20 cellular contexts compared by ENCODE assay signal in the genomic region with DNA sequence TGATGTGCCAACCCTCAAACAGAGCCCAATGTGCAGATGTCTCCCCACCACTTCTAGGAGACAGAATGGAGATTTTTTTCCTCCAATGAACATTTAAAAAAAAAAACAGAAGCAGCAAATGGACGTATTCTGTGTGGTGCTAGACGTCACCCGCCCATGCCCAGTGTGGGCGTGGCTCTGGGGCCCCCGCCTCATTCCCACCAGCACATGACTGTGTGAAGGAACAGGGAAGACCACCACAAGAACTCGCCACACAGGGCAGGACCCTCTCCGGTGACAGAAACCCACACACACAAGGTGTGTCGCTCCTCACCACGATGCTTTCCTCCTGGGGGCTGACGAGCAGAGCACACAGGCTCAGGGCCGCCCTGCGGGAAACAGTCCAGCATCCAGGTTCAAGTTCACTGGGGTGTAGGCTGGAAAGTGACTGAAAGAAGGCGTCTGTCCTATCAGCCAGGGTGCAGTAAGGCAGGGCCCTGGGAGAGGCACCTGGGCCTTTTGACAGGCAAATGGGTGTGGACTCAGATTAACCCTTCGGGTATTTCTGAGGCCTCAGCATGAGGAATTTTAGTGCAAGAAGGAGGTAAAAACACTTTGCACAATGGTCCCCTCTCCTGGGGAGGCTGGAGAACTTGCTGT. TPM values are rescaled to one million over a fixed set of nuclear protein-coding genes. Genes with fewer than 3 reads are reported as not detected.
A peak's percentile ranks its signal among the peaks of the same experiment; 100 is the strongest.
DNase-seq lines count a peak whose midpoint lies in the region; ATAC-seq, FAIRE-seq and TF ChIP-seq lines count a peak whose summit lies in the region.
"Had no signal": no experiment of that assay in that cellular context is flagged by ENCODE, and none has a peak within 500 bp of the region (broad histone marks: within the 10 kb centered on the region; RNA-seq: fewer than 3 reads in every experiment).

No MANE protein-coding gene starts in this region.

- POLR2A ChIA-PET in activated CD4-positive, alpha-beta T cell treated with anti-CD3 and anti-CD28 coated beads, Interleukin-2, amount 10 ng/mL, durations not matched to agents 7 days and 5 days (lab: Charles Lee), result no interaction called here

- no peaks in the 10 kb centered on the region for H3K9me3 Mint-ChIP-seq in activated CD4-positive, alpha-beta T cell treated with anti-CD3 and anti-CD28 coated beads, Interleukin-2, amount 10 ng/mL, durations not matched to agents 7 days and 5 days
- H3K9me3 Mint-ChIP-seq in activated CD4-positive, alpha-beta T cell treated with anti-CD3 and anti-CD28 coated beads, Interleukin-2, amount 10 ng/mL, durations not matched to agents 24 days and 14 days, result no peaks in the 10 kb centered on the region

- TF ChIP-seq CTCF in colonic mucosa (IDR thresholded peaks at IDR 0.05), result no peak

- intact Hi-C loops in activated CD4-positive, alpha-beta T cell treated with anti-CD3 and anti-CD28 coated beads, Interleukin-2, amount 10 ng/mL, durations not matched to agents 24 days and 14 days (cut with micrococcal nuclease), result no loop called here
- intact Hi-C loops in colonic mucosa (cut with DNase I) (no loop called here), aorta (cut with DNase I) (no loop called here)

- peaks cover 34% of the 10 kb centered on the region for H3K4me1 Mint-ChIP-seq in activated CD4-positive, alpha-beta T cell treated with anti-CD3 and anti-CD28 coated beads, Interleukin-2, amount 10 ng/mL, durations not matched to agents 7 days and 5 days
- peaks cover 3% of the 10 kb centered on the region for H3K4me1 Mint-ChIP-seq in activated CD4-positive, alpha-beta T cell treated with anti-CD3 and anti-CD28 coated beads, Interleukin-2, amount 10 ng/mL, durations not matched to agents 24 days and 14 days

- H3K9me3 ChIP-seq in KOPT-K1 (ENCODE audit: insufficient read depth, low read length, poor library complexity, severe bottlenecking), result no peaks in the 10 kb centered on the region
- H3K9me3 ChIP-seq in colonic mucosa, result no peaks in the 10 kb centered on the region
- H3K9me3 ChIP-seq in small intestine (ENCODE audit: control insufficient read depth, low read depth), result no peaks in the 10 kb centered on the region
- no peaks in the 10 kb centered on the region for H3K9me3 ChIP-seq in aorta (ENCODE audit: control insufficient read depth, low read length)
- H3K9me3 ChIP-seq: MG63 had no signal

- ATAC-seq in aorta (ENCODE audit: low FRiP score), result no peak
- ATAC-seq: PC-3 had no signal

- no peaks in the 10 kb centered on the region for H3K27me3 Mint-ChIP-seq in activated CD4-positive, alpha-beta T cell treated with anti-CD3 and anti-CD28 coated beads, Interleukin-2, amount 10 ng/mL, durations not matched to agents 7 days and 5 days
- H3K27me3 Mint-ChIP-seq in activated CD4-positive, alpha-beta T cell treated with anti-CD3 and anti-CD28 coated beads, Interleukin-2, amount 10 ng/mL, durations not matched to agents 24 days and 14 days, result no peaks in the 10 kb centered on the region

- CTCF ChIA-PET in activated CD4-positive, alpha-beta T cell treated with anti-CD3 and anti-CD28 coated beads, Interleukin-2, amount 10 ng/mL, durations not matched to agents 7 days and 5 days (lab: Charles Lee), result no interaction called here

- no peaks in the 10 kb centered on the region for H3K4me1 ChIP-seq in colonic mucosa
- no peaks in the 10 kb centered on the region for H3K4me1 ChIP-seq in small intestine (ENCODE audit: control insufficient read depth in 2 of 2, insufficient read depth in 1 of 2, low read depth in 1 of 2, low read length in 1 of 2)
- H3K4me1 ChIP-seq in aorta (ENCODE audit: control insufficient read depth in 1 of 2, insufficient read depth in 2 of 2, low read length in 2 of 2), result no peaks in the 10 kb centered on the region

- no peak for FAIRE-seq in small intestine (lab: Jason Lieb, UNC)
- FAIRE-seq: H54 had no signal

- no peak for DNase-seq in activated CD4-positive, alpha-beta T cell treated with anti-CD3 and anti-CD28 coated beads, Interleukin-2, amount 10 ng/mL, durations not matched to agents 7 days and 5 days
- DNase-seq in activated CD4-positive, alpha-beta T cell treated with anti-CD3 and anti-CD28 coated beads, Interleukin-2, amount 10 ng/mL, durations not matched to agents 24 days and 14 days, result no peak
- peak; percentile 27 for DNase-seq in colonic mucosa
- DNase-seq in small intestine, result peak; percentile 52
- no peak for DNase-seq in NCI-H345 (lab: John Stamatoyannopoulos, UW)
- DNase-seq in germinal center (ENCODE audit: low spot score), result no peak
- no peak for DNase-seq in aorta
- DNase-seq: 8988T; MG63; NCI-H1092 treated with DMSO at 0.1 percent for 48 hours; NCI-H1694; NCI-H2107; NCI-H226; NCI-H69; NK-92 treated with Interleukin-12 subunit alpha and Interleukin-12 subunit beta, amount 100 ng/mL, for 24 hours; PC-3 had no signal

- H3K27ac ChIP-seq in KOPT-K1 (ENCODE audit: low read depth, low read length, poor library complexity, severe bottlenecking) (peak overlapping the region; percentile 74), colonic mucosa (no peak overlapping the region), small intestine (ENCODE audit: low read depth in 1 of 2, low read length in 1 of 2) (no peak overlapping the region), aorta (ENCODE audit: low read depth in 1 of 2, low read length in 2 of 2) (no peak overlapping the region)
- H3K27ac ChIP-seq: KMS-11 had no signal

- peaks cover 42% of the 10 kb centered on the region for H3K36me3 Mint-ChIP-seq in activated CD4-positive, alpha-beta T cell treated with anti-CD3 and anti-CD28 coated beads, Interleukin-2, amount 10 ng/mL, durations not matched to agents 7 days and 5 days (ENCODE audit: low read depth)
- H3K36me3 Mint-ChIP-seq in activated CD4-positive, alpha-beta T cell treated with anti-CD3 and anti-CD28 coated beads, Interleukin-2, amount 10 ng/mL, durations not matched to agents 24 days and 14 days (ENCODE audit: low read depth), result peaks cover 28% of the 10 kb centered on the region

- no peak overlapping the region for H3K4me3 Mint-ChIP-seq in activated CD4-positive, alpha-beta T cell treated with anti-CD3 and anti-CD28 coated beads, Interleukin-2, amount 10 ng/mL, durations not matched to agents 7 days and 5 days
- no peak overlapping the region for H3K4me3 Mint-ChIP-seq in activated CD4-positive, alpha-beta T cell treated with anti-CD3 and anti-CD28 coated beads, Interleukin-2, amount 10 ng/mL, durations not matched to agents 24 days and 14 days
- H3K4me3 Mint-ChIP-seq: CD14-positive monocyte had no signal

- H3K27me3 ChIP-seq in colonic mucosa, result no peaks in the 10 kb centered on the region
- H3K27me3 ChIP-seq in small intestine (ENCODE audit: control insufficient read depth in 2 of 2, insufficient read depth in 2 of 2, low read length in 2 of 2), result no peaks in the 10 kb centered on the region
- H3K27me3 ChIP-seq in aorta (ENCODE audit: control insufficient read depth in 1 of 2, insufficient read depth in 2 of 2, low read length in 1 of 2), result no peaks in the 10 kb centered on the region
- H3K27me3 ChIP-seq: MG63 had no signal

- no peak overlapping the region for H3K9ac ChIP-seq in colonic mucosa (ENCODE audit: low read depth in 2 of 2, low read length in 2 of 2)
- H3K9ac ChIP-seq: KMS-11 had no signal

- no peak overlapping the region for H3K4me3 ChIP-seq in colonic mucosa
- no peak overlapping the region for H3K4me3 ChIP-seq in small intestine (ENCODE audit: low read depth in 1 of 2, low read length in 2 of 2)
- no peak overlapping the region for H3K4me3 ChIP-seq in aorta (ENCODE audit: low read length in 2 of 2)
- H3K4me3 ChIP-seq: MG63 had no signal

- 64 to 78% (median 69%) methylated on average over 14 of the region's 14 CpGs for WGBS in small intestine, 3 donors
- WGBS in aorta, 2 donors, result 86 to 88% methylated on average over 14 of the region's 14 CpGs

- peak overlapping the region; percentile 96 for H3K27ac Mint-ChIP-seq in activated CD4-positive, alpha-beta T cell treated with anti-CD3 and anti-CD28 coated beads, Interleukin-2, amount 10 ng/mL, durations not matched to agents 7 days and 5 days
- no peak overlapping the region for H3K27ac Mint-ChIP-seq in activated CD4-positive, alpha-beta T cell treated with anti-CD3 and anti-CD28 coated beads, Interleukin-2, amount 10 ng/mL, durations not matched to agents 24 days and 14 days
- H3K27ac Mint-ChIP-seq: CD14-positive monocyte had no signal

- H3K36me3 ChIP-seq in KOPT-K1 (ENCODE audit: insufficient read depth, low read length) (peaks cover 99% of the 10 kb centered on the region), colonic mucosa (no peaks in the 10 kb centered on the region), small intestine (ENCODE audit: control insufficient read depth in 2 of 2, insufficient read depth in 2 of 2, low read length in 2 of 2) (peaks cover 0 to 17% of the 10 kb centered on the region in 2 donors), aorta (ENCODE audit: control insufficient read depth in 1 of 2, insufficient read depth in 2 of 2, low read length in 1 of 2) (no peaks in the 10 kb centered on the region)
- H3K36me3 ChIP-seq: MG63 had no signal

RNA-seq across cellular contexts. Expression of a gene that starts 53.5 kb away (rescaled TPM):
- 100 to 1,000 TPM in 1 of 2 experiments, 10 to 100 TPM in 1; 83.2 to 102 TPM for total RNA-seq in activated CD4-positive, alpha-beta T cell treated with anti-CD3 and anti-CD28 coated beads, Interleukin-2, amount 10 ng/mL, durations not matched to agents 7 days and 5 days
- total RNA-seq in activated CD4-positive, alpha-beta T cell treated with anti-CD3 and anti-CD28 coated beads, Interleukin-2, amount 10 ng/mL, durations not matched to agents 24 days and 14 days, result 76.1 and 91.0 TPM in 2 replicates
- total RNA-seq in colonic mucosa (10 to 100 TPM; 21.8 to 79.4 TPM), aorta (10 to 100 TPM; 33.3 to 39.0 TPM)
- polyA plus RNA-seq in small intestine (10 to 100 TPM; 25.9 to 35.1 (median 28.1) TPM), aorta (10 to 100 TPM; 12.0 to 52.3 TPM)

Comparison
In these comparisons a context has a peak if more than half of its experiments do, and no peak if none do; other contexts are left out.
1. DNase-seq: peak in colonic mucosa (single experiment) and small intestine (single experiment); none in activated CD4-positive, alpha-beta T cell treated with anti-CD3 and anti-CD28 coated beads, Interleukin-2, amount 10 ng/mL, durations not matched to agents 7 days and 5 days (single experiment), activated CD4-positive, alpha-beta T cell treated with anti-CD3 and anti-CD28 coated beads, Interleukin-2, amount 10 ng/mL, durations not matched to agents 24 days and 14 days (single experiment), NCI-H345 (single experiment), germinal center (single experiment) and aorta (0 of 2).